In genomic region chr1:235650341-235651169, GRCh38 we compare ENCODE assay signal across 8 cellular contexts. TPM values are rescaled to one million over a fixed set of nuclear protein-coding genes. Genes with fewer than 3 reads are reported as not detected.
A peak's percentile ranks its signal among the peaks of the same experiment; 100 is the strongest.
DNase-seq lines count a peak whose midpoint lies in the region; ATAC-seq and TF ChIP-seq lines count a peak whose summit lies in the region.

No MANE protein-coding gene starts in this region.

- H3K36me3 ChIP-seq in colonic mucosa, result no peaks in the 10 kb centered on the region
- no peaks in the 10 kb centered on the region for H3K36me3 ChIP-seq in mucosa of rectum (ENCODE audit: control insufficient read depth in 2 of 2, insufficient read depth in 2 of 2, low read length in 2 of 2)
- no peaks in the 10 kb centered on the region for H3K36me3 ChIP-seq in OCI-LY7 (ENCODE audit: insufficient read depth, low read length)

- intact Hi-C loops in colonic mucosa (cut with DNase I), result no loop called here
- intact Hi-C loops in OCI-LY7 (cut with micrococcal nuclease; ENCODE audit: unreplicated experiment), result no loop called here

- H3K4me2 ChIP-seq in OCI-LY7 (ENCODE audit: low read length), result no peak overlapping the region

- TF ChIP-seq CTCF in colonic mucosa (IDR thresholded peaks at IDR 0.05) (no peak), OCI-LY7 (conservative IDR thresholded peaks at IDR 0.05; ENCODE audit: low read length) (no peak)

- no peak overlapping the region for H2AFZ ChIP-seq in OCI-LY7 (ENCODE audit: low read length)

- POLR2A ChIA-PET in OCI-LY7 (lab: Charles Lee), result no interaction called here

- no peak for ATAC-seq in GM18868 (IDR thresholded peaks at IDR 0.05; ENCODE audit: unreplicated experiment)
- ATAC-seq in HG02759 (IDR thresholded peaks at IDR 0.05; ENCODE audit: unreplicated experiment), result no peak

- H3K27me3 ChIP-seq in colonic mucosa (peaks cover 12% of the 10 kb centered on the region), mucosa of rectum (ENCODE audit: control insufficient read depth in 2 of 2, insufficient read depth in 2 of 2, low read length in 2 of 2) (peaks cover 13 to 15% of the 10 kb centered on the region in 2 donors)

- H3K4me3 ChIP-seq in colonic mucosa, result peak overlapping the region; percentile 42
- H3K4me3 ChIP-seq in mucosa of rectum (ENCODE audit: low read length in 2 of 2), result peak overlapping the region; percentile 56 to 58
- no peak overlapping the region for H3K4me3 ChIP-seq in OCI-LY7 (ENCODE audit: low read depth, low read length, poor library complexity, severe bottlenecking)

- H3K27ac ChIP-seq in colonic mucosa (no peak overlapping the region), mucosa of rectum (ENCODE audit: low read depth in 2 of 2, low read length in 2 of 2) (no peak overlapping the region), OCI-LY7 (ENCODE audit: low read depth, low read length, poor library complexity, severe bottlenecking) (no peak overlapping the region)

- H3K9ac ChIP-seq in colonic mucosa (ENCODE audit: low read depth in 2 of 2, low read length in 2 of 2) (peak overlapping the region in 1 of 2 donors; percentile 40), mucosa of rectum (ENCODE audit: low read depth in 1 of 2, low read length in 2 of 2) (peak overlapping the region in 1 of 2 donors; percentile 33)

- peaks cover 3% of the 10 kb centered on the region for H3K4me1 ChIP-seq in colonic mucosa
- peaks cover 7 to 13% of the 10 kb centered on the region in 2 donors for H3K4me1 ChIP-seq in mucosa of rectum (ENCODE audit: control insufficient read depth in 2 of 2, insufficient read depth in 2 of 2, low read length in 2 of 2)
- no peaks in the 10 kb centered on the region for H3K4me1 ChIP-seq in OCI-LY7 (ENCODE audit: insufficient read depth, low read length, poor library complexity, severe bottlenecking)

- no peaks in the 10 kb centered on the region for H3K79me2 ChIP-seq in OCI-LY7 (ENCODE audit: insufficient read depth, low read depth, low read length)

- H3K9me3 ChIP-seq in colonic mucosa (no peaks in the 10 kb centered on the region), mucosa of rectum (ENCODE audit: control insufficient read depth in 2 of 2, low read length in 2 of 2) (no peaks in the 10 kb centered on the region), OCI-LY7 (ENCODE audit: low read length) (no peaks in the 10 kb centered on the region)

- no peaks in the 10 kb centered on the region for H4K20me1 ChIP-seq in OCI-LY7 (ENCODE audit: insufficient read depth, low read length)

- DNase-seq in Daoy (ENCODE audit: low read depth) (peak; percentile 29), NCI-H146 treated with DMSO at 0.1 percent for 48 hours (lab: John Stamatoyannopoulos, UW; ENCODE audit: unreplicated experiment) (peak; percentile 71), colonic mucosa (peak; percentile 66), OCI-LY7 (ENCODE audit: low spot score) (no peak), HT-29 (ENCODE audit: low spot score) (no peak)

- BruUV-seq in OCI-LY7 (replicated peaks; lab: Mats Ljungman, UMichigan), result no TSS peak

- no peaks in the 10 kb centered on the region for H3K9me2 ChIP-seq in OCI-LY7 (ENCODE audit: insufficient read depth, low read length)

- CTCF ChIA-PET in OCI-LY7 (lab: Charles Lee; ENCODE audit: unreplicated experiment), result no interaction called here

RNA-seq across cellular contexts. Expression of gene GNG4, which starts 1.0 kb away (rescaled TPM):
- 0.98 and 2.2 TPM in 2 replicates for total RNA-seq in Daoy (2014; rRNA removed; shearing (Covaris generic))
- total RNA-seq in colonic mucosa (10 to 100 TPM in 1 of 2 donors, 1 to 10 TPM in 1; 6.9 to 10.0 TPM), OCI-LY7 (2022) (not detected in 2 replicates)
- not detected in 2 replicates for total RNA-seq in OCI-LY7 (2014; rRNA removed; shearing (Covaris generic))
- total RNA-seq in HT-29 (2014; rRNA removed; shearing (Covaris generic)), result 0.13 TPM in 1 of 2 replicates, not detected in the other

Comparison
In these comparisons a context has a peak if more than half of its experiments do, and no peak if none do; other contexts are left out.
1. DNase-seq: peak in Daoy (single experiment), NCI-H146 treated with DMSO at 0.1 percent for 48 hours (single experiment) and colonic mucosa (single experiment); none in OCI-LY7 (single experiment) and HT-29 (single experiment).